1 cellular context compared by ENCODE assay signal in genomic region chr16:9499921-9500593, GRCh38.
TF ChIP-seq lines count a peak whose summit lies in the region.

No MANE protein-coding gene starts in this region.

TF ChIP-seq in WTC11, 78 proteins besides CTCF, POLR2A, EP300 and RAD21 (continued from another document):
- TF ChIP-seq, protein P1, sequence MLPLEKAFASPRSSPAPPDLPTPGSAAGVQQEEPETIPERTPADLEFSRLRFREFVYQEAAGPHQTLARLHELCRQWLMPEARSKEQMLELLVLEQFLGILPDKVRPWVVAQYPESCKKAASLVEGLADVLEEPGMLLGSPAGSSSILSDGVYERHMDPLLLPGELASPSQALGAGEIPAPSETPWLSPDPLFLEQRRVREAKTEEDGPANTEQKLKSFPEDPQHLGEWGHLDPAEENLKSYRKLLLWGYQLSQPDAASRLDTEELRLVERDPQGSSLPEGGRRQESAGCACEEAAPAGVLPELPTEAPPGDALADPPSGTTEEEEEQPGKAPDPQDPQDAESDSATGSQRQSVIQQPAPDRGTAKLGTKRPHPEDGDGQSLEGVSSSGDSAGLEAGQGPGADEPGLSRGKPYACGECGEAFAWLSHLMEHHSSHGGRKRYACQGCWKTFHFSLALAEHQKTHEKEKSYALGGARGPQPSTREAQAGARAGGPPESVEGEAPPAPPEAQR (CRISPR knock-in tag; IDR thresholded peaks at IDR 0.05): no peak
- TF ChIP-seq E2F5 (CRISPR knock-in tag; IDR thresholded peaks at IDR 0.05) (no peak), NFE2L1 (CRISPR knock-in tag; IDR thresholded peaks at IDR 0.05) (no peak)
- TF ChIP-seq, protein P2, sequence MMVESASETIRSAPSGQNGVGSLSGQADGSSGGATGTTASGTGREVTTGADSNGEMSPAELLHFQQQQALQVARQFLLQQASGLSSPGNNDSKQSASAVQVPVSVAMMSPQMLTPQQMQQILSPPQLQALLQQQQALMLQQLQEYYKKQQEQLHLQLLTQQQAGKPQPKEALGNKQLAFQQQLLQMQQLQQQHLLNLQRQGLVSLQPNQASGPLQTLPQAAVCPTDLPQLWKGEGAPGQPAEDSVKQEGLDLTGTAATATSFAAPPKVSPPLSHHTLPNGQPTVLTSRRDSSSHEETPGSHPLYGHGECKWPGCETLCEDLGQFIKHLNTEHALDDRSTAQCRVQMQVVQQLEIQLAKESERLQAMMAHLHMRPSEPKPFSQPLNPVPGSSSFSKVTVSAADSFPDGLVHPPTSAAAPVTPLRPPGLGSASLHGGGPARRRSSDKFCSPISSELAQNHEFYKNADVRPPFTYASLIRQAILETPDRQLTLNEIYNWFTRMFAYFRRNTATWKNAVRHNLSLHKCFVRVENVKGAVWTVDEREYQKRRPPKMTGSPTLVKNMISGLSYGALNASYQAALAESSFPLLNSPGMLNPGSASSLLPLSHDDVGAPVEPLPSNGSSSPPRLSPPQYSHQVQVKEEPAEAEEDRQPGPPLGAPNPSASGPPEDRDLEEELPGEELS (CRISPR knock-in tag; IDR thresholded peaks at IDR 0.05): no peak
TF ChIP-seq in WTC11: peak in this region for 0.
